Comparison of ENCODE assay signal across 13 cellular contexts in the genomic region with DNA sequence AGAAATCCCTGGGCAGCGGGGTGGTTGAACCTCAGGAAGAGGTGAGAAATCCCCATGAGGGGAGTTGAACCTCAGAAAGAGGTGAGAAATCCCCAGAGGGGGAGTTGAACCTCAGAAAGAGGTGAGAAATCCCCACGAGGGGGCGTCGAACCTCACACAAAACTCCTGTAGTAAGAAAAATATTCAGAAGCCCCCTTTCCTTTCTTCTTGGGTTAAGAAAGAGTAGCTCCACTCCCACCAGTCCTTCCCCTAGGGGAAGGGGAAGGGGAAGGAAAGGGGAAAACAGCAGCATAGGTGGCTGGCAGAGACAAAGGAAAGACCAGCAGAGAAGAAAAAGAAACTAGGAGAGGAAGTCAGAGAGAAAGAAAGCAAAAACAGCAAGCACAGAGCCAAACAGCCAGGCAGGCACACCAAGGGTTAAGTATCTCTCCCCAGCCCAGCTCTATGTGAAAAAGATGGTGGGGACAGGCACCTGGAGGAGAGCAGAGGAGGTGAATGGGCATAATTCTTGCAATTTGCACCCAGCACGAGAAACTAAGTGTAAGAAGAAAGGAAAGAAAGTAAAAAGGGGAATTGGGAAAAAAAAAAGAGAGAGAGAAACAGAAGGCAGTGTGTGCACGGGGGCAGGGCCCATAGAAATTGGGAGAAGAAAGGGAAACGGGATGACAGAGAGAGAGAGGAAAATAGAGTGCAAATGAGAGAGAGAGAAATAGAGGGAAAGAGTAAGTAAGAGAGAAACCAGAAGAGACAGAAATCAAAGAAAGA.
DNase-seq lines count a peak whose midpoint lies in the region; ATAC-seq, FAIRE-seq and TF ChIP-seq lines count a peak whose summit lies in the region.
"Had no signal": no experiment of that assay in that cellular context is flagged by ENCODE, and none has a peak within 500 bp of the region (broad histone marks: within the 10 kb centered on the region; RNA-seq: fewer than 3 reads in every experiment).

No MANE protein-coding gene starts in this region.

- H3K36me3 Mint-ChIP-seq in astrocyte (ENCODE audit: low read depth, unreplicated experiment) = no peaks in the 10 kb centered on the region
- no peaks in the 10 kb centered on the region for H3K36me3 Mint-ChIP-seq in neural progenitor cell

- H3K79me2 ChIP-seq in astrocyte (ENCODE audit: insufficient read depth, low read length) (no peaks in the 10 kb centered on the region), neural progenitor cell (ENCODE audit: low read depth) (no peaks in the 10 kb centered on the region)

- H3K4me1 ChIP-seq in astrocyte (ENCODE audit: insufficient read depth, low read length) (no peaks in the 10 kb centered on the region), neural progenitor cell (no peaks in the 10 kb centered on the region)
- H3K4me1 ChIP-seq: colonic mucosa, transverse colon had no signal

- H3K36me3 ChIP-seq in astrocyte (ENCODE audit: insufficient read depth, low read length) = no peaks in the 10 kb centered on the region
- no peaks in the 10 kb centered on the region for H3K36me3 ChIP-seq in neural progenitor cell
- H3K36me3 ChIP-seq in MG63 = no peaks in the 10 kb centered on the region
- H3K36me3 ChIP-seq: colonic mucosa, transverse colon had no signal

- H3K4me3 Mint-ChIP-seq in astrocyte (ENCODE audit: unreplicated experiment) = no peak overlapping the region
- H3K4me3 Mint-ChIP-seq in neural progenitor cell = no peak overlapping the region
- H3K4me3 Mint-ChIP-seq: neural crest cell had no signal

- H3K9me3 Mint-ChIP-seq in astrocyte (ENCODE audit: unreplicated experiment) = peaks cover 2% of the 10 kb centered on the region
- no peaks in the 10 kb centered on the region for H3K9me3 Mint-ChIP-seq in neural progenitor cell
- H3K9me3 Mint-ChIP-seq: neural crest cell had no signal

- no peak for TF ChIP-seq CTCF in astrocyte (IDR thresholded peaks at IDR 0.05; ENCODE audit: insufficient read depth, low read depth, low read length)
- TF ChIP-seq CTCF in neural progenitor cell (IDR thresholded peaks at IDR 0.05) = peak; percentile 31

- H3K4me2 ChIP-seq in astrocyte (ENCODE audit: low read length) (peak overlapping the region; percentile 8), neural progenitor cell (peak overlapping the region; percentile 39)

- no peak overlapping the region for H3K27ac ChIP-seq in astrocyte (ENCODE audit: low read depth, low read length)
- no peak overlapping the region for H3K27ac ChIP-seq in neural progenitor cell
- H3K27ac ChIP-seq: colonic mucosa, transverse colon had no signal

- H2AFZ ChIP-seq in astrocyte (ENCODE audit: low read depth, low read length) (no peak overlapping the region), neural progenitor cell (replicated peaks) (peak overlapping the region; percentile 96)

- DNase-seq in astrocyte (ENCODE audit: low read depth) (no peak), neural progenitor cell (ENCODE audit: low spot score) (peak; percentile 17), GF-D8 (lab: John Stamatoyannopoulos, UW) (no peak), MG63 (no peak), T-helper 1 cell (no peak)
- DNase-seq: colonic mucosa; NCI-H2171; stimulated activated CD4-positive, alpha-beta T cell treated with anti-CD3 and anti-CD28 coated beads, Interleukin-2, amount 100 ng/mL, for 48 hours; transverse colon had no signal

- no peaks in the 10 kb centered on the region for H3F3A ChIP-seq in neural progenitor cell (ENCODE audit: low read depth)

- H4K20me1 ChIP-seq in astrocyte (ENCODE audit: insufficient read depth, low read length) = no peaks in the 10 kb centered on the region
- no peaks in the 10 kb centered on the region for H4K20me1 ChIP-seq in neural progenitor cell (ENCODE audit: low read depth)

- H3K27ac Mint-ChIP-seq in astrocyte (ENCODE audit: unreplicated experiment) = no peak overlapping the region
- H3K27ac Mint-ChIP-seq in neural progenitor cell = no peak overlapping the region

- H3K27me3 Mint-ChIP-seq in astrocyte (ENCODE audit: low read depth, unreplicated experiment) = no peaks in the 10 kb centered on the region
- peaks cover 4% of the 10 kb centered on the region for H3K27me3 Mint-ChIP-seq in neural progenitor cell (ENCODE audit: insufficient read depth, low read depth)

- no peak for FAIRE-seq in astrocyte (lab: Jason Lieb, UNC)

- no peaks in the 10 kb centered on the region for H3K4me1 Mint-ChIP-seq in astrocyte (ENCODE audit: low read depth, unreplicated experiment)
- H3K4me1 Mint-ChIP-seq in neural progenitor cell = peaks cover 7% of the 10 kb centered on the region

- H3K4me3 ChIP-seq in astrocyte (ENCODE audit: insufficient read depth, low read depth, low read length) (no peak overlapping the region), neural progenitor cell (peak overlapping the region; percentile 24), MG63 (no peak overlapping the region)
- H3K4me3 ChIP-seq: colonic mucosa, transverse colon had no signal

- ATAC-seq in GM18870 (IDR thresholded peaks at IDR 0.05; ENCODE audit: unreplicated experiment) (peak; percentile 25), HG03432 (IDR thresholded peaks at IDR 0.05; ENCODE audit: unreplicated experiment) (peak; percentile 34), HG03025 (IDR thresholded peaks at IDR 0.05; ENCODE audit: low FRiP score, unreplicated experiment) (no peak)

- H3K27me3 ChIP-seq in astrocyte (ENCODE audit: insufficient read depth, low read length) (no peaks in the 10 kb centered on the region), neural progenitor cell (no peaks in the 10 kb centered on the region), MG63 (no peaks in the 10 kb centered on the region)
- H3K27me3 ChIP-seq: colonic mucosa, transverse colon had no signal

- H3K9ac ChIP-seq in astrocyte (ENCODE audit: low read length) (no peak overlapping the region), neural progenitor cell (no peak overlapping the region)

- H3K9me3 ChIP-seq in astrocyte (ENCODE audit: insufficient read depth, low read depth, low read length) = no peaks in the 10 kb centered on the region
- H3K9me3 ChIP-seq in neural progenitor cell (ENCODE audit: low read depth) = no peaks in the 10 kb centered on the region
- no peaks in the 10 kb centered on the region for H3K9me3 ChIP-seq in MG63
- H3K9me3 ChIP-seq: colonic mucosa, transverse colon had no signal
